Comparison of ENCODE assay signal across 32 cellular contexts in the genomic region with DNA sequence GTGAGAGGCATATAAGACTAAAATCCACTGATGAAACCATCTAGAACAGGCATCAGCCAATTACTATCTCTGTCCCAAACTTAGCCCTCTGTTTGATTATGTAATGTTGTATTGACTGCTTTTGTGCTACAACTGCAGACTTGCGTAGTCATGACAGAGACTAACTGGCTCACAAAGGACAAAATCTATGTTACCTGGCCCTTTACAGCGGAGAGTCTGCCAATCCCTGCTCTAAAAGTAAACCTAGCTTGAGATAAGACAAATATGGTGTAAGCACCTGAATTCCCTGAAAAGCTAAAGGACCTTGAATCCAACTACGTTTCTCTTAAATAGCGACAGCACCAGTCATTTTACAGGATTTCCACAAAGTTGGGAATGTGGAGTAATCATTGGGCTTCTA.
"Had no signal": no experiment of that assay in that cellular context is flagged by ENCODE, and none has a peak within 500 bp of the region (broad histone marks: within the 10 kb centered on the region; RNA-seq: fewer than 3 reads in every experiment).

No MANE protein-coding gene starts in this region.

- H3K4me1 ChIP-seq: adrenal gland, ascending aorta, body of pancreas, breast epithelium had no signal

- ATAC-seq: activated naive CD4-positive, alpha-beta T cell treated with anti-CD3 and anti-CD28 coated beads, Interleukin-2, amount 50 U/mL, for 72 hours; activated naive CD8-positive, alpha-beta T cell treated with anti-CD3 and anti-CD28 coated beads, Interleukin-2, amount 50 U/mL, for 24 hours; activated T-cell treated with anti-CD3 and anti-CD28 coated beads, Interleukin-2, amount 50 U/mL, for 4 hours; activated T-cell treated with anti-CD3 and anti-CD28 coated beads, Interleukin-2, amount 50 U/mL, for 72 hours; activated T-helper 17 cell treated with anti-CD3 and anti-CD28 coated beads, Interleukin-2, amount 50 U/mL, for 72 hours; body of pancreas had no signal

- H3K9me3 ChIP-seq: adrenal gland, ascending aorta, body of pancreas, breast epithelium had no signal

- H3K27ac ChIP-seq: adrenal gland, ascending aorta, body of pancreas, brain microvascular endothelial cell, breast epithelium, cardiac muscle cell had no signal

- FAIRE-seq: astrocyte, bronchial epithelial cell had no signal

- H3K36me3 ChIP-seq: adrenal gland, ascending aorta, brain microvascular endothelial cell, breast epithelium, cardiac muscle cell had no signal

- H3K4me3 ChIP-seq: adrenal gland, ascending aorta, body of pancreas, breast epithelium, cardiac muscle cell had no signal

- DNase-seq: activated effector memory CD4-positive, alpha-beta T cell treated with anti-CD3 and anti-CD28 coated beads, Interleukin-2, amount 50 U/mL, for 16 hours; activated effector memory CD4-positive, alpha-beta T cell treated with Interleukin-2 at 50 U/mL for 16 hours; activated gamma-delta T cell; activated gamma-delta T cell treated with Interleukin-2 at 50 U/mL for 16 hours; activated naive CD4-positive, alpha-beta T cell; activated naive CD4-positive, alpha-beta T cell treated with anti-CD3 and anti-CD28 coated beads for 36 hours; activated naive CD4-positive, alpha-beta T cell treated with anti-CD3 and anti-CD28 coated beads, Interleukin-2, amount 10 ng/mL, durations not matched to agents 7 days and 5 days; activated naive CD4-positive, alpha-beta T cell treated with anti-CD3 and anti-CD28 coated beads, Interleukin-2, amount 50 U/mL, for 16 hours; activated naive CD4-positive, alpha-beta T cell treated with Interleukin-2 at 50 U/mL for 16 hours; activated naive CD8-positive, alpha-beta T cell treated with anti-CD3 and anti-CD28 coated beads for 36 hours; activated naive CD8-positive, alpha-beta T cell treated with anti-CD3 and anti-CD28 coated beads, Interleukin-2, amount 10 ng/mL, durations not matched to agents 7 days and 5 days; activated naive CD8-positive, alpha-beta T cell treated with anti-CD3 and anti-CD28 coated beads, Interleukin-2, amount 50 U/mL, for 24 hours; activated T-cell treated with anti-CD3 and anti-CD28 coated beads for 4 hours; activated T-cell treated with anti-CD3 and anti-CD28 coated beads, Interleukin-2, amount 50 U/mL, for 1 hour; activated T-cell treated with anti-CD3 and anti-CD28 coated beads, Interleukin-2, amount 50 U/mL, for 24 hours; activated T-cell treated with anti-CD3 and anti-CD28 coated beads, Interleukin-2, amount 50 U/mL, for 4 hours; activated T-cell treated with anti-CD3 and anti-CD28 coated beads, Interleukin-2, amount 50 U/mL, for 48 hours; activated T-cell treated with anti-CD3 and anti-CD28 coated beads, Interleukin-2, amount 50 U/mL, for 72 hours; adrenal gland; amniotic stem cell; aorta; body of pancreas; brain microvascular endothelial cell; central memory CD4-positive, alpha-beta T cell; cerebellar nuclear complex had no signal

- H3K27me3 ChIP-seq: adrenal gland, ascending aorta, body of pancreas, brain microvascular endothelial cell, breast epithelium, cardiac muscle cell had no signal
